8 cellular contexts compared by ENCODE assay signal in genomic region chr2:242031481-242032019, GRCh38.
DNase-seq lines count a peak whose midpoint lies in the region; ATAC-seq lines count a peak whose summit lies in the region.

No MANE protein-coding gene starts in this region.

- peaks cover 17 to 28% (median 21%) of the 10 kb centered on the region in 3 donors for H3K4me1 Mint-ChIP-seq in IgD-negative memory B cell
- peaks cover 34 to 36% of the 10 kb centered on the region in 2 donors for H3K4me1 Mint-ChIP-seq in effector memory CD8-positive, alpha-beta T cell (ENCODE audit: low read depth in 2 of 2)

- ATAC-seq in effector memory CD8-positive, alpha-beta T cell (replicated peaks): peak; percentile 97
- ATAC-seq in GM18498 (IDR thresholded peaks at IDR 0.05; ENCODE audit: unreplicated experiment) (no peak), HG03571 (IDR thresholded peaks at IDR 0.05; ENCODE audit: unreplicated experiment) (no peak)

- H3K27ac Mint-ChIP-seq in IgD-negative memory B cell: peak overlapping the region in 1 of 3 donors; percentile 83
- H3K27ac Mint-ChIP-seq in effector memory CD8-positive, alpha-beta T cell: peak overlapping the region; percentile 75 to 78

- H3K4me3 Mint-ChIP-seq in IgD-negative memory B cell: peak overlapping the region in 3 of 4 donors; percentile 71 to 92 (median 79)
- peak overlapping the region; percentile 74 to 81 for H3K4me3 Mint-ChIP-seq in effector memory CD8-positive, alpha-beta T cell

- peak; percentile 22 to 25 for DNase-seq in activated CD4-positive, alpha-beta T cell treated with anti-CD3 and anti-CD28 coated beads, Interleukin-2, amount 50 U/mL, for 48 hours
- DNase-seq in effector memory CD8-positive, alpha-beta T cell: peak; percentile 43 to 62 (median 51)
- DNase-seq in stimulated activated CD8-positive, alpha-beta memory T cell treated with anti-CD3 and anti-CD28 coated beads, Interleukin-12 subunit alpha, Interleukin-12 subunit beta, amount 100 ng/mL, for 24 hours (ENCODE audit: extremely low read depth): peak; percentile 3
- DNase-seq in NCI-H524 treated with DMSO at 0.1 percent for 48 hours (lab: John Stamatoyannopoulos, UW) (no peak), NCI-H446 (lab: John Stamatoyannopoulos, UW) (no peak)

- H3K9me3 Mint-ChIP-seq in IgD-negative memory B cell: no peaks in the 10 kb centered on the region
- H3K9me3 Mint-ChIP-seq in effector memory CD8-positive, alpha-beta T cell: no peaks in the 10 kb centered on the region

- H3K36me3 Mint-ChIP-seq in IgD-negative memory B cell: peaks cover 3% of the 10 kb centered on the region
- H3K36me3 Mint-ChIP-seq in effector memory CD8-positive, alpha-beta T cell (ENCODE audit: insufficient read depth): peaks cover 7% of the 10 kb centered on the region

- peaks cover 33% of the 10 kb centered on the region for H3K27me3 Mint-ChIP-seq in IgD-negative memory B cell
- H3K27me3 Mint-ChIP-seq in effector memory CD8-positive, alpha-beta T cell: peaks cover 65 to 73% of the 10 kb centered on the region in 2 donors

Comparison
In these comparisons a context has a peak if more than half of its experiments do, and no peak if none do; other contexts are left out.
1. DNase-seq: peak in activated CD4-positive, alpha-beta T cell treated with anti-CD3 and anti-CD28 coated beads, Interleukin-2, amount 50 U/mL, for 48 hours (2 of 2), effector memory CD8-positive, alpha-beta T cell (3 of 3) and stimulated activated CD8-positive, alpha-beta memory T cell treated with anti-CD3 and anti-CD28 coated beads, Interleukin-12 subunit alpha, Interleukin-12 subunit beta, amount 100 ng/mL, for 24 hours (single experiment); none in NCI-H524 treated with DMSO at 0.1 percent for 48 hours (single experiment) and NCI-H446 (0 of 2).